Comparison of ENCODE assay signal across 3 cellular contexts in the genomic region with DNA sequence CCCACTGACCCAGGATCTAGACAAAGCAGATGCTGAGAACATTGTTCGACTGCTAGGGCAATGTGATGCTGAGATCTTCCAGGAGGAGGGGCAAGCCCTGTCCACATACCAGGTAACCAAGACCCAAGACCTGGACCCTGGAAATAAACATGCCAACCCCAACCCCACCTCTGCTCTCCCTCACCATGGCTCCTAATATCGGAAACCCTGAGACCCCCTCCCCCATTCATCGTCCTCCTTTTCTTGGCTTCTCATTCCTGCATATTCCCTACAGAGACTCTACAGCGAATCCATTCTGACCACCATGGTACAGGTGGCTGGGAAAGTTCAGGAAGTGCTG.
TF ChIP-seq lines count a peak whose summit lies in the region.

No MANE protein-coding gene starts in this region.

TF ChIP-seq in GM23338, 12 proteins besides CTCF, POLR2A, EP300 and RAD21 (continues in another document):
- TF ChIP-seq JUNB (IDR thresholded peaks at IDR 0.05; ENCODE audit: unreplicated experiment) (no peak), ETS1 (IDR thresholded peaks at IDR 0.05) (no peak), STAT1 (IDR thresholded peaks at IDR 0.05; ENCODE audit: unreplicated experiment) (no peak), REST (IDR thresholded peaks at IDR 0.05; ENCODE audit: unreplicated experiment) (no peak), ZNF114 (CRISPR knock-in tag; IDR thresholded peaks at IDR 0.05) (no peak), EZH2phosphoT487 (IDR thresholded peaks at IDR 0.05; ENCODE audit: unreplicated experiment) (no peak)

TF ChIP-seq in H1, 55 proteins besides CTCF, POLR2A, EP300 and RAD21:
- TF ChIP-seq POU5F1 (IDR thresholded peaks at IDR 0.05; ENCODE audit: low read depth, low read length) (no peak), EGR1 (IDR thresholded peaks at IDR 0.05; ENCODE audit: borderline replicate concordance, low read depth, low read length) (no peak), GABPA (IDR thresholded peaks at IDR 0.05; ENCODE audit: borderline replicate concordance, insufficient read depth, low read length) (no peak), SP1 (IDR thresholded peaks at IDR 0.05; ENCODE audit: low read depth, low read length) (no peak)

TF ChIP-seq in liver, 16 proteins besides CTCF, POLR2A, EP300 and RAD21:
- TF ChIP-seq TAF1 (conservative IDR thresholded peaks at IDR 0.05) (no peak), REST (IDR thresholded peaks at IDR 0.05) (no peak), HNF4G (IDR thresholded peaks at IDR 0.05) (no peak), NR2F2 (IDR thresholded peaks at IDR 0.05) (no peak), GABPA (IDR thresholded peaks at IDR 0.05 in 1 of 2, conservative IDR thresholded peaks at IDR 0.05 in 1 of 2) (no peak), YY1 (IDR thresholded peaks at IDR 0.05) (no peak), MAX (IDR thresholded peaks at IDR 0.05) (no peak), EGR1 (IDR thresholded peaks at IDR 0.05; ENCODE audit: low read depth in 2 of 2) (no peak), RXRA (IDR thresholded peaks at IDR 0.05) (no peak), FOXA1 (IDR thresholded peaks at IDR 0.05) (no peak)
- TF ChIP-seq, protein P1, sequence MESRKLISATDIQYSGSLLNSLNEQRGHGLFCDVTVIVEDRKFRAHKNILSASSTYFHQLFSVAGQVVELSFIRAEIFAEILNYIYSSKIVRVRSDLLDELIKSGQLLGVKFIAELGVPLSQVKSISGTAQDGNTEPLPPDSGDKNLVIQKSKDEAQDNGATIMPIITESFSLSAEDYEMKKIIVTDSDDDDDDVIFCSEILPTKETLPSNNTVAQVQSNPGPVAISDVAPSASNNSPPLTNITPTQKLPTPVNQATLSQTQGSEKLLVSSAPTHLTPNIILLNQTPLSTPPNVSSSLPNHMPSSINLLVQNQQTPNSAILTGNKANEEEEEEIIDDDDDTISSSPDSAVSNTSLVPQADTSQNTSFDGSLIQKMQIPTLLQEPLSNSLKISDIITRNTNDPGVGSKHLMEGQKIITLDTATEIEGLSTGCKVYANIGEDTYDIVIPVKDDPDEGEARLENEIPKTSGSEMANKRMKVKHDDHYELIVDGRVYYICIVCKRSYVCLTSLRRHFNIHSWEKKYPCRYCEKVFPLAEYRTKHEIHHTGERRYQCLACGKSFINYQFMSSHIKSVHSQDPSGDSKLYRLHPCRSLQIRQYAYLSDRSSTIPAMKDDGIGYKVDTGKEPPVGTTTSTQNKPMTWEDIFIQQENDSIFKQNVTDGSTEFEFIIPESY (IDR thresholded peaks at IDR 0.05): no peak
TF ChIP-seq in liver: peak in this region for 0.
